Comparison of ENCODE assay signal across 18 cellular contexts in genomic region chr17:80747469-80747868, GRCh38.
DNase-seq lines count a peak whose midpoint lies in the region; ATAC-seq and FAIRE-seq lines count a peak whose summit lies in the region.
"Had no signal": no experiment of that assay in that cellular context is flagged by ENCODE, and none has a peak within 500 bp of the region (broad histone marks: within the 10 kb centered on the region; RNA-seq: fewer than 3 reads in every experiment).

No MANE protein-coding gene starts in this region.

- H3K36me3 Mint-ChIP-seq in activated naive CD4-positive, alpha-beta T cell treated with anti-CD3 and anti-CD28 coated beads for 36 hours (ENCODE audit: low read depth), result peaks cover 8% of the 10 kb centered on the region
- H3K36me3 Mint-ChIP-seq in T-cell, result peaks cover 8% of the 10 kb centered on the region
- peaks cover 7 to 27% (median 14%) of the 10 kb centered on the region in 5 donors for H3K36me3 Mint-ChIP-seq in naive thymus-derived CD4-positive, alpha-beta T cell
- peaks cover 8% of the 10 kb centered on the region for H3K36me3 Mint-ChIP-seq in stimulated activated effector memory CD8-positive, alpha-beta T cell treated with anti-CD3 and anti-CD28 coated beads, Interleukin-12 subunit alpha, Interleukin-12 subunit beta, amount 100 ng/mL, for 72 hours

- CTCF ChIA-PET in activated naive CD4-positive, alpha-beta T cell treated with anti-CD3 and anti-CD28 coated beads for 36 hours (lab: Charles Lee), result no interaction called here
- CTCF ChIA-PET in T-cell (lab: Charles Lee), result no interaction called here
- CTCF ChIA-PET in naive thymus-derived CD4-positive, alpha-beta T cell (lab: Charles Lee), result no interaction called here

- H3K4me3 ChIP-seq in naive thymus-derived CD4-positive, alpha-beta T cell (ENCODE audit: low read length), result no peak overlapping the region
- H3K4me3 ChIP-seq: PC-9 had no signal

- peaks cover 0 to 45% of the 10 kb centered on the region in 2 donors for H3K4me1 ChIP-seq in naive thymus-derived CD4-positive, alpha-beta T cell (ENCODE audit: control insufficient read depth in 2 of 2, insufficient read depth in 2 of 2, low read length in 2 of 2)

- H3K4me3 Mint-ChIP-seq in activated naive CD4-positive, alpha-beta T cell treated with anti-CD3 and anti-CD28 coated beads for 36 hours, result no peak overlapping the region
- peak overlapping the region in 1 of 3 donors; percentile 29 for H3K4me3 Mint-ChIP-seq in T-cell
- peak overlapping the region in 4 of 10 donors; percentile 21 to 52 (median 32) for H3K4me3 Mint-ChIP-seq in naive thymus-derived CD4-positive, alpha-beta T cell
- H3K4me3 Mint-ChIP-seq in stimulated activated effector memory CD8-positive, alpha-beta T cell treated with anti-CD3 and anti-CD28 coated beads, Interleukin-12 subunit alpha, Interleukin-12 subunit beta, amount 100 ng/mL, for 72 hours, result no peak overlapping the region
- H3K4me3 Mint-ChIP-seq: B cell; CD8-positive, alpha-beta memory T cell had no signal

- H3K27me3 Mint-ChIP-seq in activated naive CD4-positive, alpha-beta T cell treated with anti-CD3 and anti-CD28 coated beads for 36 hours (ENCODE audit: low read depth), result no peaks in the 10 kb centered on the region
- no peaks in the 10 kb centered on the region for H3K27me3 Mint-ChIP-seq in T-cell
- H3K27me3 Mint-ChIP-seq in naive thymus-derived CD4-positive, alpha-beta T cell, result no peaks in the 10 kb centered on the region
- H3K27me3 Mint-ChIP-seq: B cell; CD8-positive, alpha-beta memory T cell had no signal

- no peak for ATAC-seq in T-cell (replicated peaks in 1 of 4)
- ATAC-seq in naive thymus-derived CD4-positive, alpha-beta T cell, result no peak
- no peak for ATAC-seq in stimulated activated effector memory CD8-positive, alpha-beta T cell treated with anti-CD3 and anti-CD28 coated beads, Interleukin-12 subunit alpha, Interleukin-12 subunit beta, amount 100 ng/mL, for 72 hours
- ATAC-seq in GM21786 (IDR thresholded peaks at IDR 0.05; ENCODE audit: unreplicated experiment), result no peak

- no peaks in the 10 kb centered on the region for H3K36me3 ChIP-seq in naive thymus-derived CD4-positive, alpha-beta T cell (ENCODE audit: control insufficient read depth in 2 of 3, insufficient read depth in 3 of 3, low read length in 3 of 3)

- peaks cover 2% of the 10 kb centered on the region for H3K9me3 Mint-ChIP-seq in activated naive CD4-positive, alpha-beta T cell treated with anti-CD3 and anti-CD28 coated beads for 36 hours
- H3K9me3 Mint-ChIP-seq in T-cell, result no peaks in the 10 kb centered on the region
- peaks cover 0 to 2% (median 0%) of the 10 kb centered on the region in 11 donors for H3K9me3 Mint-ChIP-seq in naive thymus-derived CD4-positive, alpha-beta T cell
- no peaks in the 10 kb centered on the region for H3K9me3 Mint-ChIP-seq in stimulated activated effector memory CD8-positive, alpha-beta T cell treated with anti-CD3 and anti-CD28 coated beads, Interleukin-12 subunit alpha, Interleukin-12 subunit beta, amount 100 ng/mL, for 72 hours
- H3K9me3 Mint-ChIP-seq: CD8-positive, alpha-beta memory T cell had no signal

- FAIRE-seq in HTR-8/SVneo (lab: Jason Lieb, UNC), result no peak

- intact Hi-C loops in activated naive CD4-positive, alpha-beta T cell treated with anti-CD3 and anti-CD28 coated beads for 36 hours (cut with micrococcal nuclease), result no loop called here
- intact Hi-C loops in naive thymus-derived CD4-positive, alpha-beta T cell (cut with micrococcal nuclease), result no loop called here

- H3K27me3 ChIP-seq in naive thymus-derived CD4-positive, alpha-beta T cell (ENCODE audit: control insufficient read depth in 2 of 2, insufficient read depth in 2 of 2, low read length in 2 of 2), result no peaks in the 10 kb centered on the region

- no peaks in the 10 kb centered on the region for H3K9me3 ChIP-seq in naive thymus-derived CD4-positive, alpha-beta T cell (ENCODE audit: control insufficient read depth in 2 of 3, low read length in 3 of 3)

- H3K4me1 Mint-ChIP-seq in activated naive CD4-positive, alpha-beta T cell treated with anti-CD3 and anti-CD28 coated beads for 36 hours (ENCODE audit: low read depth), result peaks cover 51% of the 10 kb centered on the region
- peaks cover 44 to 53% (median 50%) of the 10 kb centered on the region in 3 donors for H3K4me1 Mint-ChIP-seq in T-cell
- peaks cover 35 to 76% (median 59%) of the 10 kb centered on the region in 7 donors for H3K4me1 Mint-ChIP-seq in naive thymus-derived CD4-positive, alpha-beta T cell
- H3K4me1 Mint-ChIP-seq in stimulated activated effector memory CD8-positive, alpha-beta T cell treated with anti-CD3 and anti-CD28 coated beads, Interleukin-12 subunit alpha, Interleukin-12 subunit beta, amount 100 ng/mL, for 72 hours, result peaks cover 19% of the 10 kb centered on the region

- no peak for DNase-seq in activated naive CD4-positive, alpha-beta T cell treated with anti-CD3 and anti-CD28 coated beads for 36 hours
- DNase-seq in activated naive CD4-positive, alpha-beta T cell treated with anti-CD3 and anti-CD28 coated beads, Interleukin-2, amount 50 U/mL, for 16 hours, result no peak
- DNase-seq in T-cell (no peak), hippocampal formation (lab: John Stamatoyannopoulos, UW) (no peak), HTR-8/SVneo (ENCODE audit: insufficient read length, low spot score) (no peak)
- peak in 1 of 9 donors; percentile 19 for DNase-seq in naive thymus-derived CD4-positive, alpha-beta T cell
- no peak for DNase-seq in stimulated activated effector memory CD8-positive, alpha-beta T cell treated with anti-CD3 and anti-CD28 coated beads, Interleukin-12 subunit alpha, Interleukin-12 subunit beta, amount 100 ng/mL, for 72 hours (ENCODE audit: low spot score in 2 of 2)
- DNase-seq: CD8-positive, alpha-beta memory T cell; DMS 273 treated with DMSO at 0.1 percent for 48 hours; HCEC 1CT; Kasumi-1; NCI-H1105 treated with DMSO at 0.1 percent for 48 hours; NCI-H187; NCI-H446 treated with DMSO at 0.1 percent for 48 hours; NCI-H748 treated with DMSO at 0.1 percent for 48 hours; PC-9 had no signal

- POLR2A ChIA-PET in T-cell (lab: Charles Lee), result no interaction called here
- POLR2A ChIA-PET in naive thymus-derived CD4-positive, alpha-beta T cell (lab: Charles Lee), result interaction anchor here (1.2 kb wide), 1 partner anchor 11 kb away, joined by 3 read pairs; no protein-coding TSS in a partner anchor

- H3K27ac Mint-ChIP-seq in activated naive CD4-positive, alpha-beta T cell treated with anti-CD3 and anti-CD28 coated beads for 36 hours, result peak overlapping the region; percentile 76
- H3K27ac Mint-ChIP-seq in T-cell, result peak overlapping the region; percentile 48 to 69
- H3K27ac Mint-ChIP-seq in naive thymus-derived CD4-positive, alpha-beta T cell, result peak overlapping the region; percentile 18 to 90 (median 74)
- peak overlapping the region; percentile 84 for H3K27ac Mint-ChIP-seq in stimulated activated effector memory CD8-positive, alpha-beta T cell treated with anti-CD3 and anti-CD28 coated beads, Interleukin-12 subunit alpha, Interleukin-12 subunit beta, amount 100 ng/mL, for 72 hours
- H3K27ac Mint-ChIP-seq: B cell had no signal

- no peak overlapping the region for H3K27ac ChIP-seq in naive thymus-derived CD4-positive, alpha-beta T cell (ENCODE audit: low read depth, low read length)
- H3K27ac ChIP-seq: PC-9 had no signal
